In genomic region chr2:134117651-134118050, GRCh38 we compare ENCODE assay signal across 4 cellular contexts.
"Had no signal": no experiment of that assay in that cellular context is flagged by ENCODE, and none has a peak within 500 bp of the region (broad histone marks: within the 10 kb centered on the region; RNA-seq: fewer than 3 reads in every experiment).

No MANE protein-coding gene starts in this region.

- H3K4me1 ChIP-seq: breast epithelium had no signal

- H3K36me3 ChIP-seq: adrenal gland, breast epithelium had no signal

- H3K27ac ChIP-seq: SK-N-MC had no signal

- H3K9me3 ChIP-seq: adrenal gland, breast epithelium had no signal

- H3K4me3 ChIP-seq: adrenal gland, SK-N-MC had no signal

- H3K27me3 ChIP-seq: adrenal gland, breast epithelium had no signal

- DNase-seq: NCI-H1417 treated with DMSO at 0.1 percent for 48 hours had no signal
